Comparison of ENCODE assay signal across 19 cellular contexts in genomic region chr1:230611128-230611914, GRCh38. TPM values are rescaled to one million over a fixed set of nuclear protein-coding genes. Genes with fewer than 3 reads are reported as not detected.
DNase-seq lines count a peak whose midpoint lies in the region; ATAC-seq, FAIRE-seq and TF ChIP-seq lines count a peak whose summit lies in the region.
"Had no signal": no experiment of that assay in that cellular context is flagged by ENCODE, and none has a peak within 500 bp of the region (broad histone marks: within the 10 kb centered on the region; RNA-seq: fewer than 3 reads in every experiment).

No MANE protein-coding gene starts in this region.

- H3K79me1 ChIP-seq in H1 (ENCODE audit: low read depth, low read length), result no peaks in the 10 kb centered on the region

- H3K27me3 ChIP-seq in H1 (replicated peaks in 1 of 4; ENCODE audit: control insufficient read depth in 3 of 4, extremely low read depth in 1 of 4, insufficient read depth in 3 of 4, low read length in 3 of 4) (no peaks in the 10 kb centered on the region), sigmoid colon (no peaks in the 10 kb centered on the region)

- no peak overlapping the region for H4K8ac ChIP-seq in H1 (ENCODE audit: extremely low read depth, insufficient read depth, low read length)

- POLR2A ChIA-PET in H1 (lab: Charles Lee; ENCODE audit: partially characterized antibody), result no interaction called here

- H4K91ac ChIP-seq in H1 (replicated peaks; ENCODE audit: insufficient read length, low read length), result peak overlapping the region; percentile 70

- H3K23ac ChIP-seq in H1 (ENCODE audit: insufficient read length), result no peak overlapping the region

- no peak overlapping the region for H3K4me2 ChIP-seq in H1 (ENCODE audit: insufficient read depth in 1 of 2, low read depth in 2 of 2, low read length in 2 of 2)

- H2AFZ ChIP-seq in H1 (ENCODE audit: low read length), result no peak overlapping the region

- DNase-seq in NCI-H1105 treated with DMSO at 0.1 percent for 48 hours (lab: John Stamatoyannopoulos, UW) (peak; percentile 6), NCI-H1105 (lab: John Stamatoyannopoulos, UW) (no peak), left ventricle myocardium superior (no peak), left cardiac atrium (no peak), H1 (ENCODE audit: low read depth in 1 of 2, low spot score in 2 of 2) (no peak), sciatic nerve (ENCODE audit: low spot score) (peak; percentile 69), sigmoid colon (no peak), lower leg skin (ENCODE audit: low spot score in 2 of 2) (no peak)
- DNase-seq: 8988T, DMS153, GDM1, H9, KG1, MV-4-11, NCI-H1436 treated with DMSO at 0.1 percent for 48 hours, NCI-H2029, NCI-H510A, PC-3, RPMI8226 had no signal

- no peak overlapping the region for H2BK15ac ChIP-seq in H1 (ENCODE audit: low read length)

- H3K9me3 ChIP-seq in H1 (ENCODE audit: insufficient read depth in 2 of 2, low read depth in 1 of 2, low read length in 1 of 2) (no peaks in the 10 kb centered on the region), sigmoid colon (no peaks in the 10 kb centered on the region)

- H3K23me2 ChIP-seq in H1 (ENCODE audit: low read depth, low read length), result no peaks in the 10 kb centered on the region; the same call in 1 of the 2 replicates

- no peak overlapping the region for H3K18ac ChIP-seq in H1 (ENCODE audit: extremely low read depth, low read length)

- no peak overlapping the region for H3K4me3 ChIP-seq in H1 (ENCODE audit: extremely low read depth in 1 of 4, insufficient read depth in 2 of 4, low read depth in 3 of 4, low read length in 4 of 4)
- no peak overlapping the region for H3K4me3 ChIP-seq in sigmoid colon
- H3K4me3 ChIP-seq in lower leg skin (ENCODE audit: low read depth, poor library complexity, severe bottlenecking), result no peak overlapping the region

- TF ChIP-seq POLR2A in H1 (IDR thresholded peaks at IDR 0.05; ENCODE audit: control extremely low read depth in 1 of 2, low read depth in 2 of 2, low read length in 2 of 2), result no peak
- no peak for TF ChIP-seq POLR2A in sigmoid colon (IDR thresholded peaks at IDR 0.05)
- TF ChIP-seq POLR2A in lower leg skin (IDR thresholded peaks at IDR 0.05), result no peak

- peak; percentile 41 for ATAC-seq in left ventricle myocardium superior
- ATAC-seq in left cardiac atrium, result no peak
- peak; percentile 76 for ATAC-seq in sciatic nerve
- ATAC-seq: PC-3 had no signal

- H2BK12ac ChIP-seq in H1 (ENCODE audit: low read depth, low read length), result no peak overlapping the region

- no peaks in the 10 kb centered on the region for H4K20me1 ChIP-seq in H1 (replicated peaks in 1 of 2; ENCODE audit: control insufficient read depth in 1 of 2, insufficient read depth in 2 of 2, low read length in 2 of 2)

- TF ChIP-seq RAD21 in H1 (IDR thresholded peaks at IDR 0.05 in 1 of 2, conservative IDR thresholded peaks at IDR 0.05 in 1 of 2; ENCODE audit: low read depth in 2 of 2, low read length in 2 of 2), result no peak

- H3K14ac ChIP-seq in H1 (ENCODE audit: insufficient read length), result no peak overlapping the region

- no peak overlapping the region for H3K9ac ChIP-seq in H1 (replicated peaks in 1 of 4; ENCODE audit: extremely low read depth in 1 of 4, low read depth in 3 of 4, low read length in 3 of 4)

- whole genome bisulfite sequencing in H1 (ENCODE audit: extremely low coverage in 1 of 2, insufficient coverage in 1 of 2, insufficient read length in 1 of 2, insufficient replicate concordance in 2 of 2, low coverage in 1 of 2, low lambda C conversion rate in 2 of 2, missing lambda C conversion rate in 1 of 2), 2 experiments, result 86% methylated on average over 7 of the region's 7 CpGs; no CpG with 5 or more reads in 1 of the 2 experiments
- 60 to 73% methylated on average over 7 of the region's 7 CpGs for WGBS in sigmoid colon, 2 donors
- WGBS in lower leg skin, 2 donors, result 62 to 67% methylated on average over 7 of the region's 7 CpGs

- no peak overlapping the region for H2BK5ac ChIP-seq in H1 (ENCODE audit: low read depth, low read length)

- CTCF ChIA-PET in H1 (lab: Charles Lee; ENCODE audit: partially characterized antibody), result interaction anchor here (0.6 to 3.2 kb wide), 6 partner anchors 10 to 295 kb away, joined by 3 to 11 read pairs (median 3); partner anchors contain the start of gene COG2

- H2AK5ac ChIP-seq in H1 (ENCODE audit: low read depth, low read length), result no peak overlapping the region

- no peak for TF ChIP-seq EP300 in H1 (IDR thresholded peaks at IDR 0.05; ENCODE audit: borderline replicate concordance in 1 of 2, low read depth in 2 of 2, low read length in 2 of 2)
- no peak for TF ChIP-seq EP300 in sigmoid colon (IDR thresholded peaks at IDR 0.05)

- TF ChIP-seq CTCF in H1 (IDR thresholded peaks at IDR 0.05; ENCODE audit: control extremely low read depth in 1 of 3, insufficient read depth in 1 of 3, low read depth in 1 of 3, low read length in 3 of 3) (no peak), sigmoid colon (IDR thresholded peaks at IDR 0.05) (no peak), lower leg skin (IDR thresholded peaks at IDR 0.05) (no peak)

- H2BK120ac ChIP-seq in H1 (replicated peaks; ENCODE audit: low read depth, low read length), result no peak overlapping the region

- no peaks in the 10 kb centered on the region for H3K79me2 ChIP-seq in H1 (ENCODE audit: control insufficient read depth in 1 of 2, insufficient read depth in 2 of 2, low read length in 2 of 2)

- FAIRE-seq in H1 (lab: Jason Lieb, UNC), result no peak

- intact Hi-C loops in left ventricle myocardium superior (cut with micrococcal nuclease), result no loop called here
- intact Hi-C loops in left cardiac atrium (cut with DNase I), result no loop called here
- intact Hi-C loops in sciatic nerve (cut with DNase I), result no loop called here
- intact Hi-C loops in sigmoid colon (cut with DNase I), result no loop called here
- intact Hi-C loops in lower leg skin (cut with DNase I; ENCODE audit: low total_unique reads), result no loop called here

- H3K36me3 ChIP-seq in H1 (ENCODE audit: control insufficient read depth in 2 of 4, insufficient read depth in 4 of 4, low read length in 3 of 4) (no peaks in the 10 kb centered on the region), sigmoid colon (no peaks in the 10 kb centered on the region)

- no peak overlapping the region for H3K56ac ChIP-seq in H1 (replicated peaks; ENCODE audit: insufficient read length, low read depth, low read length)

- H4K5ac ChIP-seq in H1 (ENCODE audit: insufficient read length, low read depth, low read length), result no peak overlapping the region

- H2BK20ac ChIP-seq in H1 (ENCODE audit: low read length), result no peak overlapping the region

- no peak overlapping the region for H3K27ac ChIP-seq in H1 (ENCODE audit: low read depth, low read length)
- no peak overlapping the region for H3K27ac ChIP-seq in sigmoid colon

- H3K4ac ChIP-seq in H1 (replicated peaks; ENCODE audit: insufficient read length, low read depth, low read length), result peak overlapping the region; percentile 80

- H3K4me1 ChIP-seq in H1 (replicated peaks in 1 of 4; ENCODE audit: control insufficient read depth in 3 of 4, insufficient read depth in 4 of 4, low read length in 3 of 4) (peaks cover 0 to 18% (median 10%) of the 10 kb centered on the region in 4 experiments; a peak in 4 of 7 replicates), sigmoid colon (no peaks in the 10 kb centered on the region)

TF ChIP-seq in H1, 55 proteins besides CTCF, POLR2A, EP300 and RAD21 (continues in another document):
- no peak for TF ChIP-seq BCL11A (IDR thresholded peaks at IDR 0.05; ENCODE audit: low read depth in 2 of 2, low read length in 2 of 2)
- no peak for TF ChIP-seq ATF2 (IDR thresholded peaks at IDR 0.05; ENCODE audit: low read length)
- TF ChIP-seq USF2 (IDR thresholded peaks at IDR 0.05; ENCODE audit: low read length), result no peak
- no peak for TF ChIP-seq BRCA1 (IDR thresholded peaks at IDR 0.05; ENCODE audit: low read depth, low read length)
- TF ChIP-seq NRF1 (IDR thresholded peaks at IDR 0.05; ENCODE audit: low read depth, low read length), result no peak
- TF ChIP-seq SP4 (IDR thresholded peaks at IDR 0.05; ENCODE audit: low read length), result no peak
- TF ChIP-seq TBP (IDR thresholded peaks at IDR 0.05; ENCODE audit: low read depth, low read length), result no peak
- TF ChIP-seq SP2 (IDR thresholded peaks at IDR 0.05; ENCODE audit: low read length), result no peak
- no peak for TF ChIP-seq TAF7 (optimal IDR thresholded peaks at IDR 0.05; ENCODE audit: borderline replicate concordance, low read depth, low read length)
- TF ChIP-seq HDAC6 (IDR thresholded peaks at IDR 0.05; ENCODE audit: low read depth, low read length), result no peak
- TF ChIP-seq KDM5A (IDR thresholded peaks at IDR 0.05; ENCODE audit: low read length), result no peak

RNA-seq across cellular contexts. Expression of gene COG2, which starts 31.0 kb away (rescaled TPM):
- total RNA-seq in left ventricle myocardium superior, result 34.3 TPM
- 10 to 100 TPM; 30.5 to 31.2 TPM for total RNA-seq in left cardiac atrium
- total RNA-seq in H1 (2021; fragmentation: NEBNext Ultra II Directional; extraction: Animal tissue kit (Norgen Biotek cat#: 25700)), result 33.3 and 36.7 TPM in 2 replicates
- 8.0 and 10.3 TPM in 2 replicates for polyA plus RNA-seq in H1 (2011; rRNA removed)
- 14.5 TPM for polyA plus RNA-seq in H1 (2011; cell fraction: cytosol; rRNA removed)
- polyA plus RNA-seq in H1 (2011; cell fraction: nucleus; rRNA removed), result 18.2 TPM
- 17.1 to 21.3 TPM (median 20.8 TPM) in 4 replicates for polyA plus RNA-seq in H1 (2012, experiment 1 of 2)
- 5.3 TPM for polyA plus RNA-seq in H1 (2012, experiment 2 of 2)
- polyA plus RNA-seq in H1 (2013, experiment 1 of 2), result 22.1 TPM
- polyA plus RNA-seq in H1 (2013, experiment 2 of 2), result 21.2 TPM
- polyA minus RNA-seq in H1 (2011; rRNA and poly(A)+ RNA removed), result 20.2 and 24.9 TPM in 2 replicates
- polyA minus RNA-seq in H1 (2011; cell fraction: cytosol; rRNA and poly(A)+ RNA removed), result 12.0 TPM
- 29.6 TPM for polyA minus RNA-seq in H1 (2011; cell fraction: nucleus; rRNA and poly(A)+ RNA removed)
- total RNA-seq in sciatic nerve, result 21.2 TPM
- total RNA-seq in sigmoid colon, result 10 to 100 TPM; 17.6 to 26.4 (median 25.0) TPM
- polyA plus RNA-seq in sigmoid colon, result 10 to 100 TPM; 17.5 to 31.2 (median 28.7) TPM
- 10 to 100 TPM; 16.9 to 25.4 (median 23.1) TPM for total RNA-seq in lower leg skin

Comparison
In these comparisons a context has a peak if more than half of its experiments do, and no peak if none do; other contexts are left out.
1. DNase-seq: peak in NCI-H1105 treated with DMSO at 0.1 percent for 48 hours (single experiment) and sciatic nerve (single experiment); none in NCI-H1105 (single experiment), left ventricle myocardium superior (single experiment), left cardiac atrium (single experiment), H1 (0 of 2), sigmoid colon (single experiment) and lower leg skin (0 of 2).
2. ATAC-seq: peak in left ventricle myocardium superior (single experiment) and sciatic nerve (single experiment); none in left cardiac atrium (0 of 2).